7 cellular contexts compared by ENCODE assay signal in the genomic region with DNA sequence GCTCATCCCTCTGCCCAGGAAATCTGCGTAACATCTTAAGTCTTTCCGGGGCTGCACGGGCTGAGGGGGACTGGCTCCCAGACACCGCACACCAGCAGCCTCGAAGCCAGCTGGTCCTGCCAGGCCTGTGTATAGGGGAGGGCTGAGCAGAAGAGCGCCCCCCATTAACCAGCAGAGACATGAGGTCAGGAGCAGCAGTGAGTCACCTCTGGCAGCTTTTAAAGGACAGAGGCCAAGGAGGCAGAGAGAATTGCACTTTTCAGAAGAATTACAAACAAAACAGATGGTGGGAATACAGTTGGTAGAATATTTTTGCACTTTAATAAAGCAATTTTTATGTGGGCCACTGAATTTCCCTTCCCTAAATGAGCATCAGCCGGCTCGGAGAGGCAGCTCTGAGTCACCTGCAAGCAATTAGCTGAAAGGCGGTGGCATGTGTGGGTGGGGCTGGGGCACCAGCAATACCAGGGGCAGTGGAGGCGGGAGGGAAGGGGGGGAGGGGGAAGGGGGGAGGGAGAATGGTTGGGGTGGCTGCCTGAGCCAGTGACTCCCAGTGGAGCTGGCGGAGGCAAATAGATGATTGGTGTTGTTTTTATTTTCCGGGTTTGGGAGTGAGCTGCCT. TPM values are rescaled to one million over a fixed set of nuclear protein-coding genes. Genes with fewer than 3 reads are reported as not detected.
DNase-seq lines count a peak whose midpoint lies in the region; FAIRE-seq and TF ChIP-seq lines count a peak whose summit lies in the region.

No MANE protein-coding gene starts in this region.

- H2BK5ac ChIP-seq in H1 (ENCODE audit: low read depth, low read length), result peak overlapping the region; percentile 83; the same call in 1 of the 2 replicates

- H4K91ac ChIP-seq in H1 (replicated peaks; ENCODE audit: insufficient read length, low read length), result peak overlapping the region; percentile 99

- no peak overlapping the region for H3K27ac ChIP-seq in H1 (ENCODE audit: low read depth, low read length)
- H3K27ac ChIP-seq in effector memory CD4-positive, alpha-beta T cell (ENCODE audit: insufficient read depth, low read length, poor library complexity, severe bottlenecking), result no peak overlapping the region

- H3K4me1 ChIP-seq in H1 (replicated peaks in 1 of 4; ENCODE audit: control insufficient read depth in 3 of 4, insufficient read depth in 4 of 4, low read length in 3 of 4) (peaks cover 0 to 18% (median 13%) of the 10 kb centered on the region in 4 experiments; a peak in 6 of 7 replicates), skeletal muscle satellite cell (ENCODE audit: control insufficient read depth, insufficient read depth, low read length) (peaks cover 14% of the 10 kb centered on the region)
- no peaks in the 10 kb centered on the region for H3K4me1 ChIP-seq in effector memory CD4-positive, alpha-beta T cell (ENCODE audit: control insufficient read depth, insufficient read depth, low read length, poor library complexity, severe bottlenecking)

- no peak overlapping the region for H3K4me3 ChIP-seq in HFF-Myc (replicated peaks; ENCODE audit: low read depth, low read length)
- H3K4me3 ChIP-seq in H1 (ENCODE audit: extremely low read depth in 1 of 4, insufficient read depth in 2 of 4, low read depth in 3 of 4, low read length in 4 of 4), result peak overlapping the region in 1 of 4 experiments; percentile 40; a peak in 1 of 8 replicates
- no peak overlapping the region for H3K4me3 ChIP-seq in skeletal muscle satellite cell (ENCODE audit: low read length)
- H3K4me3 ChIP-seq in effector memory CD4-positive, alpha-beta T cell (ENCODE audit: insufficient read depth, low read depth, low read length, poor library complexity, severe bottlenecking), result no peak overlapping the region

- no peaks in the 10 kb centered on the region; a peak in 1 of 7 replicates for H3K27me3 ChIP-seq in H1 (replicated peaks in 1 of 4; ENCODE audit: control insufficient read depth in 3 of 4, extremely low read depth in 1 of 4, insufficient read depth in 3 of 4, low read length in 3 of 4)
- peaks cover 26% of the 10 kb centered on the region for H3K27me3 ChIP-seq in skeletal muscle satellite cell (ENCODE audit: control insufficient read depth, insufficient read depth, low read length)
- H3K27me3 ChIP-seq in effector memory CD4-positive, alpha-beta T cell (replicated peaks; ENCODE audit: control insufficient read depth, insufficient read depth, low read length, poor library complexity, severe bottlenecking), result no peaks in the 10 kb centered on the region

- DNase-seq in HFF-Myc (ENCODE audit: extremely low read depth, low read depth), result no peak
- peak; percentile 69 for DNase-seq in NCI-H345 (lab: John Stamatoyannopoulos, UW)
- peak in 1 of 2 experiments; percentile 36 for DNase-seq in H1 (ENCODE audit: low read depth in 1 of 2, low spot score in 2 of 2)
- DNase-seq in effector memory CD4-positive, alpha-beta T cell, result no peak
- no peak for DNase-seq in NCI-H1048 (lab: John Stamatoyannopoulos, UW)
- DNase-seq in GM19239 (ENCODE audit: insufficient read length, low spot score), result no peak

- 0 out of 2 replicates have a peak overlapping the region, but pooled peaks have one; percentile 34 for H2AK5ac ChIP-seq in H1 (ENCODE audit: low read depth, low read length)

- no peak overlapping the region for H2BK120ac ChIP-seq in H1 (replicated peaks; ENCODE audit: low read depth, low read length)

- H3K79me2 ChIP-seq in H1 (ENCODE audit: control insufficient read depth in 1 of 2, insufficient read depth in 2 of 2, low read length in 2 of 2), result no peaks in the 10 kb centered on the region

- H3K56ac ChIP-seq in H1 (replicated peaks; ENCODE audit: insufficient read length, low read depth, low read length), result no peak overlapping the region

- H3K36me3 ChIP-seq in H1 (ENCODE audit: control insufficient read depth in 2 of 4, insufficient read depth in 4 of 4, low read length in 3 of 4) (no peaks in the 10 kb centered on the region), skeletal muscle satellite cell (ENCODE audit: insufficient read depth, low read length) (no peaks in the 10 kb centered on the region)
- no peaks in the 10 kb centered on the region for H3K36me3 ChIP-seq in effector memory CD4-positive, alpha-beta T cell (ENCODE audit: control insufficient read depth, insufficient read depth, low read length)

- H2BK20ac ChIP-seq in H1 (ENCODE audit: low read length), result peak overlapping the region; percentile 34; the same call in 1 of the 2 replicates

- peak overlapping the region; percentile 92; the same call in 1 of the 2 replicates for H2BK12ac ChIP-seq in H1 (ENCODE audit: low read depth, low read length)

- H3K4me2 ChIP-seq in H1 (ENCODE audit: insufficient read depth in 1 of 2, low read depth in 2 of 2, low read length in 2 of 2) (peak overlapping the region; percentile 58 to 64), skeletal muscle satellite cell (ENCODE audit: low read length) (peak overlapping the region; percentile 69)

- H2BK15ac ChIP-seq in H1 (ENCODE audit: low read length), result no peak overlapping the region

- TF ChIP-seq CTCF in HFF-Myc (IDR thresholded peaks at IDR 0.05; ENCODE audit: low read depth, low read length, missing control alignments) (peak; percentile 21), H1 (IDR thresholded peaks at IDR 0.05; ENCODE audit: control extremely low read depth in 1 of 3, insufficient read depth in 1 of 3, low read depth in 1 of 3, low read length in 3 of 3) (peak in 1 of 3 experiments; percentile 3; a peak in 1 of 4 replicates)

- H4K5ac ChIP-seq in H1 (ENCODE audit: insufficient read length, low read depth, low read length), result no peak overlapping the region

- FAIRE-seq in H1 (lab: Jason Lieb, UNC) (no peak), GM19239 (lab: Jason Lieb, UNC) (no peak)

- no peak for TF ChIP-seq POLR2A in H1 (IDR thresholded peaks at IDR 0.05; ENCODE audit: control extremely low read depth in 1 of 2, low read depth in 2 of 2, low read length in 2 of 2)

- no peak overlapping the region for H3K23ac ChIP-seq in H1 (ENCODE audit: insufficient read length)

- no peak overlapping the region for H2AFZ ChIP-seq in H1 (ENCODE audit: low read length)

- peaks cover 4% of the 10 kb centered on the region; the same call in 1 of the 2 replicates for H3K23me2 ChIP-seq in H1 (ENCODE audit: low read depth, low read length)

- WGBS in H1 (ENCODE audit: extremely low coverage in 1 of 2, insufficient coverage in 1 of 2, insufficient read length in 1 of 2, insufficient replicate concordance in 2 of 2, low coverage in 1 of 2, low lambda C conversion rate in 2 of 2, missing lambda C conversion rate in 1 of 2), 2 experiments, result 54% methylated on average over 9 of the region's 12 CpGs; no CpG with 5 or more reads in 1 of the 2 experiments

- H3K79me1 ChIP-seq in H1 (ENCODE audit: low read depth, low read length), result no peaks in the 10 kb centered on the region

- POLR2A ChIA-PET in H1 (lab: Charles Lee; ENCODE audit: partially characterized antibody), result interaction anchor here (0.7 to 2.4 kb wide), 7 partner anchors 9 to 142 kb away, joined by 3 to 11 read pairs (median 4); a partner anchor contains a TSS

- no peak overlapping the region for H3K14ac ChIP-seq in H1 (ENCODE audit: insufficient read length)

- peak overlapping the region; percentile 95; the same call in 1 of the 2 replicates for H3K18ac ChIP-seq in H1 (ENCODE audit: extremely low read depth, low read length)

- CTCF ChIA-PET in H1 (lab: Charles Lee; ENCODE audit: partially characterized antibody), result interaction anchor here (0.6 to 7.5 kb wide), 20 partner anchors 9 to 1535 kb away, joined by 3 to 56 read pairs (median 5); no protein-coding TSS in a partner anchor

- no peak overlapping the region for H3K4ac ChIP-seq in H1 (replicated peaks; ENCODE audit: insufficient read length, low read depth, low read length)

- no peak for TF ChIP-seq RAD21 in H1 (IDR thresholded peaks at IDR 0.05 in 1 of 2, conservative IDR thresholded peaks at IDR 0.05 in 1 of 2; ENCODE audit: low read depth in 2 of 2, low read length in 2 of 2)

- no peaks in the 10 kb centered on the region for H4K20me1 ChIP-seq in H1 (replicated peaks in 1 of 2; ENCODE audit: control insufficient read depth in 1 of 2, insufficient read depth in 2 of 2, low read length in 2 of 2)

- no peak for TF ChIP-seq EP300 in H1 (IDR thresholded peaks at IDR 0.05; ENCODE audit: borderline replicate concordance in 1 of 2, low read depth in 2 of 2, low read length in 2 of 2)

- H4K8ac ChIP-seq in H1 (ENCODE audit: extremely low read depth, insufficient read depth, low read length), result peak overlapping the region; percentile 36; the same call in 1 of the 2 replicates

- H3K9ac ChIP-seq in H1 (replicated peaks in 1 of 4; ENCODE audit: extremely low read depth in 1 of 4, low read depth in 3 of 4, low read length in 3 of 4) (no peak overlapping the region), skeletal muscle satellite cell (ENCODE audit: low read depth, low read length) (no peak overlapping the region)

- no peaks in the 10 kb centered on the region for H3K9me3 ChIP-seq in H1 (ENCODE audit: insufficient read depth in 2 of 2, low read depth in 1 of 2, low read length in 1 of 2)
- no peaks in the 10 kb centered on the region for H3K9me3 ChIP-seq in skeletal muscle satellite cell (replicated peaks; ENCODE audit: low read length)
- H3K9me3 ChIP-seq in effector memory CD4-positive, alpha-beta T cell (ENCODE audit: control insufficient read depth, low read length), result no peaks in the 10 kb centered on the region

TF ChIP-seq in H1, 55 proteins besides CTCF, POLR2A, EP300 and RAD21 (continues in another document):
- TF ChIP-seq, protein P1, sequence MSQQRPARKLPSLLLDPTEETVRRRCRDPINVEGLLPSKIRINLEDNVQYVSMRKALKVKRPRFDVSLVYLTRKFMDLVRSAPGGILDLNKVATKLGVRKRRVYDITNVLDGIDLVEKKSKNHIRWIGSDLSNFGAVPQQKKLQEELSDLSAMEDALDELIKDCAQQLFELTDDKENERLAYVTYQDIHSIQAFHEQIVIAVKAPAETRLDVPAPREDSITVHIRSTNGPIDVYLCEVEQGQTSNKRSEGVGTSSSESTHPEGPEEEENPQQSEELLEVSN (IDR thresholded peaks at IDR 0.05), result no peak
- TF ChIP-seq KDM1A (IDR thresholded peaks at IDR 0.05; ENCODE audit: borderline replicate concordance, low read length) (0 out of 2 replicates have a peak, but pooled peaks have one; percentile 16), TCF12 (IDR thresholded peaks at IDR 0.05; ENCODE audit: low read depth, low read length) (no peak), JUND (IDR thresholded peaks at IDR 0.05; ENCODE audit: low read length) (peak; percentile 61)

RNA-seq across cellular contexts. Expression of a gene that starts 39.1 kb away (rescaled TPM):
- total RNA-seq in H1 (2021; fragmentation: NEBNext Ultra II Directional; extraction: Animal tissue kit (Norgen Biotek cat#: 25700)), result 0.04 TPM in 1 of 2 replicates, not detected in the other
- polyA plus RNA-seq in H1 (2011; rRNA removed), result 0.02 and 0.14 TPM in 2 replicates
- 0.14 TPM for polyA plus RNA-seq in H1 (2011; cell fraction: cytosol; rRNA removed)
- polyA plus RNA-seq in H1 (2011; cell fraction: nucleus; rRNA removed), result 0.27 TPM
- polyA plus RNA-seq in H1 (2012, experiment 1 of 2), result 0.08 to 0.29 TPM (median 0.18 TPM) in 4 replicates
- polyA plus RNA-seq in H1 (2012, experiment 2 of 2), result 0.04 TPM
- polyA plus RNA-seq in H1 (2013, experiment 1 of 2), result 0.02 TPM
- polyA plus RNA-seq in H1 (2013, experiment 2 of 2), result 0.02 TPM
- polyA minus RNA-seq in H1 (2011; rRNA and poly(A)+ RNA removed), result 0.13 and 0.24 TPM in 2 replicates
- not detected for polyA minus RNA-seq in H1 (2011; cell fraction: cytosol; rRNA and poly(A)+ RNA removed)
- polyA minus RNA-seq in H1 (2011; cell fraction: nucleus; rRNA and poly(A)+ RNA removed), result not detected
- under 0.01 TPM in 2 replicates for total RNA-seq in skeletal muscle satellite cell (2012; rRNA removed)
